26 cellular contexts compared by ENCODE assay signal in genomic region chr4:83390965-83391364, GRCh38.
"Had no signal": no experiment of that assay in that cellular context is flagged by ENCODE, and none has a peak within 500 bp of the region (broad histone marks: within the 10 kb centered on the region; RNA-seq: fewer than 3 reads in every experiment).

No MANE protein-coding gene starts in this region.

- H3K27me3 ChIP-seq: dorsolateral prefrontal cortex, gastrocnemius medialis, heart left ventricle, vagina had no signal

- H3K27ac ChIP-seq: dorsolateral prefrontal cortex, heart left ventricle, left ventricle myocardium inferior, vagina had no signal

- FAIRE-seq: colon, small intestine had no signal

- H3K27me3 Mint-ChIP-seq: activated CD8-positive, alpha-beta T cell treated with anti-CD3 and anti-CD28 coated beads for 36 hours; activated naive CD8-positive, alpha-beta T cell treated with anti-CD3 and anti-CD28 coated beads, Interleukin-2, amount 50 U/mL, for 24 hours; stimulated activated naive CD8-positive, alpha-beta T cell treated with anti-CD3 and anti-CD28 coated beads, Interleukin-15, Interleukin-2, amounts not matched to agents 100 ng/mL and 50 ng/mL, for 24 hours had no signal

- H3K36me3 Mint-ChIP-seq: activated naive CD4-positive, alpha-beta T cell treated with anti-CD3 and anti-CD28 coated beads, Interleukin-2, amount 10 ng/mL, durations not matched to agents 7 days and 5 days; brain; immature natural killer cell had no signal

- H3K4me1 ChIP-seq: vagina had no signal

- H3K4me3 Mint-ChIP-seq: activated CD4-positive, alpha-beta T cell treated with anti-CD3 and anti-CD28 coated beads, Interleukin-2, amount 10 ng/mL, durations not matched to agents 24 days and 14 days; activated CD8-positive, alpha-beta T cell treated with anti-CD3 and anti-CD28 coated beads for 36 hours; activated naive CD4-positive, alpha-beta T cell treated with anti-CD3 and anti-CD28 coated beads, Interleukin-2, amount 10 ng/mL, durations not matched to agents 7 days and 5 days; activated naive CD8-positive, alpha-beta T cell treated with anti-CD3 and anti-CD28 coated beads, Interleukin-2, amount 50 U/mL, for 24 hours; activated T-cell treated with anti-CD3 and anti-CD28 coated beads, Interleukin-2, amount 50 U/mL, for 4 hours; brain; immature natural killer cell; nephron progenitor cell; stimulated activated naive CD8-positive, alpha-beta T cell treated with anti-CD3 and anti-CD28 coated beads, Interleukin-15, Interleukin-2, amounts not matched to agents 100 ng/mL and 50 ng/mL, for 24 hours had no signal

- DNase-seq: activated CD4-positive, alpha-beta T cell treated with anti-CD3 and anti-CD28 coated beads, Interleukin-2, amount 10 ng/mL, durations not matched to agents 24 days and 14 days; activated CD8-positive, alpha-beta T cell treated with anti-CD3 and anti-CD28 coated beads for 36 hours; activated naive CD4-positive, alpha-beta T cell treated with anti-CD3 and anti-CD28 coated beads, Interleukin-2, amount 10 ng/mL, durations not matched to agents 7 days and 5 days; activated naive CD8-positive, alpha-beta T cell treated with anti-CD3 and anti-CD28 coated beads, Interleukin-2, amount 50 U/mL, for 24 hours; activated T-cell treated with anti-CD3 and anti-CD28 coated beads, Interleukin-2, amount 50 U/mL, for 4 hours; anterior cingulate cortex; central memory CD4-positive, alpha-beta T cell; dorsolateral prefrontal cortex; gastrocnemius medialis; heart left ventricle; immature natural killer cell; kidney glomerular epithelial cell; left ventricle myocardium inferior; mammary epithelial cell; nephron progenitor cell; psoas muscle; right cardiac atrium; small intestine; stimulated activated CD4-positive, alpha-beta T cell treated with anti-CD3 and anti-CD28 coated beads, Interleukin-15, amount 100 ng/mL, for 24 hours; stimulated activated CD4-positive, alpha-beta T cell treated with anti-CD3 and anti-CD28 coated beads, Interleukin-2, amount 100 ng/mL, for 48 hours; T1000; trophoblast cell had no signal

- H3K9me3 Mint-ChIP-seq: activated CD4-positive, alpha-beta T cell treated with anti-CD3 and anti-CD28 coated beads, Interleukin-2, amount 10 ng/mL, durations not matched to agents 24 days and 14 days; activated CD8-positive, alpha-beta T cell treated with anti-CD3 and anti-CD28 coated beads for 36 hours; activated naive CD4-positive, alpha-beta T cell treated with anti-CD3 and anti-CD28 coated beads, Interleukin-2, amount 10 ng/mL, durations not matched to agents 7 days and 5 days; activated naive CD8-positive, alpha-beta T cell treated with anti-CD3 and anti-CD28 coated beads, Interleukin-2, amount 50 U/mL, for 24 hours; activated T-cell treated with anti-CD3 and anti-CD28 coated beads, Interleukin-2, amount 50 U/mL, for 4 hours; brain; immature natural killer cell; stimulated activated naive CD8-positive, alpha-beta T cell treated with anti-CD3 and anti-CD28 coated beads, Interleukin-15, Interleukin-2, amounts not matched to agents 100 ng/mL and 50 ng/mL, for 24 hours had no signal

- H3K4me1 Mint-ChIP-seq: brain had no signal

- H3K27ac Mint-ChIP-seq: activated CD4-positive, alpha-beta T cell treated with anti-CD3 and anti-CD28 coated beads, Interleukin-2, amount 10 ng/mL, durations not matched to agents 24 days and 14 days; activated CD8-positive, alpha-beta T cell treated with anti-CD3 and anti-CD28 coated beads for 36 hours; activated naive CD4-positive, alpha-beta T cell treated with anti-CD3 and anti-CD28 coated beads, Interleukin-2, amount 10 ng/mL, durations not matched to agents 7 days and 5 days; activated naive CD8-positive, alpha-beta T cell treated with anti-CD3 and anti-CD28 coated beads, Interleukin-2, amount 50 U/mL, for 24 hours; brain; immature natural killer cell; nephron progenitor cell; stimulated activated naive CD8-positive, alpha-beta T cell treated with anti-CD3 and anti-CD28 coated beads, Interleukin-15, Interleukin-2, amounts not matched to agents 100 ng/mL and 50 ng/mL, for 24 hours had no signal

- H3K36me3 ChIP-seq: gastrocnemius medialis, heart left ventricle, left ventricle myocardium inferior, vagina had no signal

- ATAC-seq: activated CD8-positive, alpha-beta T cell treated with anti-CD3 and anti-CD28 coated beads for 36 hours; activated naive CD8-positive, alpha-beta T cell treated with anti-CD3 and anti-CD28 coated beads, Interleukin-2, amount 50 U/mL, for 24 hours; activated T-cell treated with anti-CD3 and anti-CD28 coated beads, Interleukin-2, amount 50 U/mL, for 4 hours; gastrocnemius medialis; right cardiac atrium had no signal

- H3K4me3 ChIP-seq: dorsolateral prefrontal cortex, gastrocnemius medialis, heart left ventricle, left ventricle myocardium inferior, psoas muscle, vagina had no signal

- H3K9me3 ChIP-seq: gastrocnemius medialis, heart left ventricle, left ventricle myocardium inferior, psoas muscle, vagina had no signal
